In the genomic region with DNA sequence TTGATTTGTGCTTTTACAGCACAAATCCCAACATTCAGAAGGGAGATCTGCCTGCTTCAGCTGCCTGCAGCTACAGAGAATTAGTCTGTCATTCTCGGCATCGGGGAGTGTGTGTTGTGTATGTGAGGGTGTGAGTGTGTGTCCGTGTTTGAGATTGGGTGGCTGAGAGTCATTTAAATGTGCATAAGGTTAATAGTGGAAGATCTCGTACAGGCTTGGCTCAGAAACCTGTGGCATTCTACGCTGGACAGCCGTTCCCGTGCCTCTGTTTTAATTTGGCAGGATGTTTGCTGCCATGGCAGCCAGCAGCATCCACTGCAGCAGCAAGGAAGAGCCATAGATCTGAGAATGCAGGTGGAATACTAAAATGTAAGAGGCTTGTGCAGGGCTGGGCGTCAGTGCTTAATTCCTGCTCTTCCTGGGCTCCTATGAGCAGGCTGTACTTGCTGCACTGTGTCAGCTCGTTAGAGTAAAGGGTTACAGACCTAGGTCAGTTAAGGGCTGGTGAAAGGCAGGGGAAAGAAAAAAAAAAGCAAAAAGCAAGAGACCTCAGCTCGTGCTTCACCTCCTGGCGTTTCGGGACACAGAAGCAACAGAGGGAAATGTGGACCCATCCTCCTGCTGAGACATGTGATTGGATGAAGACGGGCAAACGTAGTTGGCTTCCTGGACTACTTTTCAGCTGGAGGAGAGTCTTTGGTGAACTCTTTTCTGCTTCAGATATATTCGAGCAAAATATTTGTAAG, we compare ENCODE assay signal across 10 cellular contexts.
DNase-seq lines count a peak whose midpoint lies in the region; ATAC-seq and TF ChIP-seq lines count a peak whose summit lies in the region.
"Had no signal": no experiment of that assay in that cellular context is flagged by ENCODE, and none has a peak within 500 bp of the region (broad histone marks: within the 10 kb centered on the region; RNA-seq: fewer than 3 reads in every experiment).

No MANE protein-coding gene starts in this region.

- H3K36me3 Mint-ChIP-seq in activated CD8-positive, alpha-beta memory T cell treated with anti-CD3 and anti-CD28 coated beads, Interleukin-2, amount 10 ng/mL, durations not matched to agents 7 days and 5 days, result no peaks in the 10 kb centered on the region
- no peaks in the 10 kb centered on the region for H3K36me3 Mint-ChIP-seq in natural killer cell

- TF ChIP-seq CTCF in foreskin keratinocyte (conservative IDR thresholded peaks at IDR 0.05) (no peak), natural killer cell (IDR thresholded peaks at IDR 0.05) (no peak)

- peaks cover 3% of the 10 kb centered on the region for H3K9me3 Mint-ChIP-seq in activated CD8-positive, alpha-beta memory T cell treated with anti-CD3 and anti-CD28 coated beads, Interleukin-2, amount 10 ng/mL, durations not matched to agents 7 days and 5 days (ENCODE audit: low read depth)
- H3K9me3 Mint-ChIP-seq in natural killer cell, result peaks cover 9 to 13% of the 10 kb centered on the region in 2 donors

- H3K27me3 Mint-ChIP-seq in activated CD8-positive, alpha-beta memory T cell treated with anti-CD3 and anti-CD28 coated beads, Interleukin-2, amount 10 ng/mL, durations not matched to agents 7 days and 5 days, result no peaks in the 10 kb centered on the region
- no peaks in the 10 kb centered on the region for H3K27me3 Mint-ChIP-seq in natural killer cell (ENCODE audit: low read depth in 2 of 2)

- no peaks in the 10 kb centered on the region for H3K27me3 ChIP-seq in foreskin keratinocyte
- H3K27me3 ChIP-seq: sigmoid colon, SJSA1 had no signal

- CTCF ChIA-PET in HEK293T (lab: Yijun Ruan, JAX), result no interaction called here
- CTCF ChIA-PET in activated CD8-positive, alpha-beta memory T cell treated with anti-CD3 and anti-CD28 coated beads, Interleukin-2, amount 10 ng/mL, durations not matched to agents 7 days and 5 days (lab: Charles Lee), result no interaction called here

- no peak overlapping the region for H3K4me3 Mint-ChIP-seq in activated CD8-positive, alpha-beta memory T cell treated with anti-CD3 and anti-CD28 coated beads, Interleukin-2, amount 10 ng/mL, durations not matched to agents 7 days and 5 days
- no peak overlapping the region for H3K4me3 Mint-ChIP-seq in natural killer cell

- no peak overlapping the region for H3K27ac Mint-ChIP-seq in activated CD8-positive, alpha-beta memory T cell treated with anti-CD3 and anti-CD28 coated beads, Interleukin-2, amount 10 ng/mL, durations not matched to agents 7 days and 5 days
- no peak overlapping the region for H3K27ac Mint-ChIP-seq in natural killer cell

- no peaks in the 10 kb centered on the region for H3K4me1 Mint-ChIP-seq in activated CD8-positive, alpha-beta memory T cell treated with anti-CD3 and anti-CD28 coated beads, Interleukin-2, amount 10 ng/mL, durations not matched to agents 7 days and 5 days
- H3K4me1 Mint-ChIP-seq in natural killer cell, result no peaks in the 10 kb centered on the region

- intact Hi-C loops in natural killer cell (cut with micrococcal nuclease), result no loop called here

- DNase-seq in HEK293T (ENCODE audit: extremely low spot score), result peak; percentile 11
- peak; percentile 90 for DNase-seq in SIG-M5 treated with dmso at 0.1 percent for 504 hours (lab: John Stamatoyannopoulos, UW; ENCODE audit: unreplicated experiment)
- DNase-seq in foreskin keratinocyte, result no peak
- peak; percentile 37 for DNase-seq in occipital lobe (lab: John Stamatoyannopoulos, UW)
- DNase-seq in activated naive CD4-positive, alpha-beta T cell treated with anti-CD3 and anti-CD28 coated beads, Interleukin-2, amount 50 U/mL, for 16 hours, result no peak
- no peak for DNase-seq in NCI-H1436 treated with DMSO at 0.1 percent for 48 hours (lab: John Stamatoyannopoulos, UW)
- DNase-seq in activated CD8-positive, alpha-beta memory T cell treated with anti-CD3 and anti-CD28 coated beads, Interleukin-2, amount 10 ng/mL, durations not matched to agents 7 days and 5 days, result no peak
- DNase-seq in natural killer cell, result no peak
- DNase-seq: sigmoid colon had no signal

- POLR2A ChIA-PET in HEK293T (lab: Yijun Ruan, JAX), result no interaction called here

- ATAC-seq in foreskin keratinocyte, result peak; percentile 19
- no peak for ATAC-seq in activated CD8-positive, alpha-beta memory T cell treated with anti-CD3 and anti-CD28 coated beads, Interleukin-2, amount 10 ng/mL, durations not matched to agents 7 days and 5 days
- ATAC-seq in natural killer cell, result no peak

- peaks cover 6% of the 10 kb centered on the region for H3K4me1 ChIP-seq in foreskin keratinocyte
- H3K4me1 ChIP-seq: sigmoid colon, SJSA1 had no signal

- no peak overlapping the region for H3K27ac ChIP-seq in foreskin keratinocyte
- H3K27ac ChIP-seq: sigmoid colon, SJSA1 had no signal

TF ChIP-seq in HEK293T, 16 proteins besides CTCF, POLR2A, EP300 and RAD21:
- TF ChIP-seq FOXA1 (IDR thresholded peaks at IDR 0.05) (no peak), TARDBP (IDR thresholded peaks at IDR 0.05) (no peak), ZNF384 (IDR thresholded peaks at IDR 0.05) (no peak)

Comparison
In these comparisons a context has a peak if more than half of its experiments do, and no peak if none do; other contexts are left out.
1. DNase-seq: peak in HEK293T (single experiment), SIG-M5 treated with dmso at 0.1 percent for 504 hours (single experiment) and occipital lobe (single experiment); none in foreskin keratinocyte (0 of 2), activated naive CD4-positive, alpha-beta T cell treated with anti-CD3 and anti-CD28 coated beads, Interleukin-2, amount 50 U/mL, for 16 hours (single experiment), NCI-H1436 treated with DMSO at 0.1 percent for 48 hours (single experiment), activated CD8-positive, alpha-beta memory T cell treated with anti-CD3 and anti-CD28 coated beads, Interleukin-2, amount 10 ng/mL, durations not matched to agents 7 days and 5 days (single experiment) and natural killer cell (single experiment).